3 cellular contexts compared by ENCODE assay signal in the genomic region with DNA sequence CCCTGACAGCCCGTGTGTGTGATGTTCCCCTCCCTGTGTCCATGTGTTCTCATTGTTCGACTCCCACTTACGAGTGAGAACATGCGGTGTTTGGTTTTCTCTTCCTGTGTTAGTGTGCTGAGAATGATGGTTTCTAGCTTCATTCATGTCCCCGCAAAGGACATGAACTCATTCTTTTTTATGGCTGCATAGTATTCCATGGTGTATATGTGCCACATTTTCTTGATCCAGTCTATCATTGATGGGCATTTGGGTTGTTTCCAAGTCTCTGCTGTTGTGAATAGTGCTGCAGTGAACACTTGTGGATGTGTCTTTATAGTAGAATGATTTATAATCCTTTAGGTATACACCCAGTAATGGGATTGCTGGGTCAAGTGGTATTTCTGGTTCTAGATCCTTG. TPM values are rescaled to one million over a fixed set of nuclear protein-coding genes. Genes with fewer than 3 reads are reported as not detected.
"Had no signal": no experiment of that assay in that cellular context is flagged by ENCODE, and none has a peak within 500 bp of the region (broad histone marks: within the 10 kb centered on the region; RNA-seq: fewer than 3 reads in every experiment).

No MANE protein-coding gene starts in this region.

RNA-seq across cellular contexts. Expression of gene HYAL4, which starts 6.4 kb away (rescaled TPM):
- total RNA-seq: HepG2, IMR-90 had no signal
- polyA plus RNA-seq: HepG2, IgD-negative memory B cell, IMR-90 had no signal
